In the genomic region with DNA sequence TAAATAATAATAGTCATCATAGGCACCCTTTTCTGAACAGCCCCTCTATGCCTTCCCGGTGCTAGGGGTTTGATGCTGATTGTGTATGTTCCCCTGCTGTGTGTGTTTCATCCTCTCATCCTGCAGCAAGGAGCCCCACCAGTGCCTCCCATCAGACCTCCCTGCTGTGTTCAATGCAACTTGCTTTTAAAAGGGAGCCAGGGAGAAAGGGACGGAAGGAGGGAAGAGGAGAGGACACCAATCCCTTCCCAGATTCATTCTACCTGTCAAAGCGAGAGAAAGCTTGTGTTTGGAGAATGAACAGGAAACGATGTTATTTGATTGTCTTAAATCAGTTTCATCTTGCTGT, we compare ENCODE assay signal across 8 cellular contexts.
DNase-seq lines count a peak whose midpoint lies in the region; ATAC-seq and TF ChIP-seq lines count a peak whose summit lies in the region.

No MANE protein-coding gene starts in this region.

- peak; percentile 24 for ATAC-seq in GM21723 (IDR thresholded peaks at IDR 0.05; ENCODE audit: unreplicated experiment)

- H3K4me3 ChIP-seq in colonic mucosa, result no peak overlapping the region
- H3K4me3 ChIP-seq in muscle layer of colon (ENCODE audit: low read depth in 1 of 2, low read length in 2 of 2), result peak overlapping the region in 1 of 2 donors; percentile 49

- H3K27me3 ChIP-seq in colonic mucosa (no peaks in the 10 kb centered on the region), muscle layer of colon (ENCODE audit: control insufficient read depth in 1 of 2, insufficient read depth in 2 of 2, low read length in 2 of 2) (no peaks in the 10 kb centered on the region)

- H3K9me3 ChIP-seq in colonic mucosa, result no peaks in the 10 kb centered on the region
- H3K9me3 ChIP-seq in muscle layer of colon (ENCODE audit: low read length), result no peaks in the 10 kb centered on the region

- H3K27ac ChIP-seq in colonic mucosa (peak overlapping the region; percentile 19), muscle layer of colon (ENCODE audit: low read depth, low read length) (peak overlapping the region; percentile 38)

- intact Hi-C loops in colonic mucosa (cut with DNase I), result loop anchor here (5.0 to 10.0 kb wide), 2 partner anchors 337 to 429 kb away; no protein-coding TSS in a partner anchor

- TF ChIP-seq CTCF in colonic mucosa (IDR thresholded peaks at IDR 0.05), result no peak

- H3K9ac ChIP-seq in colonic mucosa (ENCODE audit: low read depth in 2 of 2, low read length in 2 of 2), result no peak overlapping the region
- peak overlapping the region; percentile 58 for H3K9ac ChIP-seq in muscle layer of colon (ENCODE audit: low read length)

- peak; percentile 60 for DNase-seq in DMS153 treated with DMSO at 0.1 percent for 48 hours (lab: John Stamatoyannopoulos, UW; ENCODE audit: unreplicated experiment)
- DNase-seq in NCI-H2227 (lab: John Stamatoyannopoulos, UW; ENCODE audit: unreplicated experiment), result peak; percentile 49
- no peak for DNase-seq in colonic mucosa
- DNase-seq in SKM-1 (lab: John Stamatoyannopoulos, UW; ENCODE audit: unreplicated experiment), result no peak
- DNase-seq in globus pallidus (ENCODE audit: low spot score), result no peak
- DNase-seq in RPMI8226, result no peak

- H3K36me3 ChIP-seq in colonic mucosa (no peaks in the 10 kb centered on the region), muscle layer of colon (ENCODE audit: insufficient read depth, low read length) (no peaks in the 10 kb centered on the region)

- no peaks in the 10 kb centered on the region for H3K4me1 ChIP-seq in colonic mucosa
- peaks cover 5% of the 10 kb centered on the region for H3K4me1 ChIP-seq in muscle layer of colon (ENCODE audit: insufficient read depth, low read length)

Comparison
In these comparisons a context has a peak if more than half of its experiments do, and no peak if none do; other contexts are left out.
1. DNase-seq: peak in DMS153 treated with DMSO at 0.1 percent for 48 hours (single experiment) and NCI-H2227 (single experiment); none in colonic mucosa (single experiment), SKM-1 (single experiment), globus pallidus (single experiment) and RPMI8226 (single experiment).